12 cellular contexts compared by ENCODE assay signal in genomic region chr12:47757360-47757839, GRCh38. TPM values are rescaled to one million over a fixed set of nuclear protein-coding genes. Genes with fewer than 3 reads are reported as not detected.
DNase-seq lines count a peak whose midpoint lies in the region; ATAC-seq and TF ChIP-seq lines count a peak whose summit lies in the region.
"Had no signal": no experiment of that assay in that cellular context is flagged by ENCODE, and none has a peak within 500 bp of the region (broad histone marks: within the 10 kb centered on the region; RNA-seq: fewer than 3 reads in every experiment).

No MANE protein-coding gene starts in this region.

- H3K4ac ChIP-seq in mesendoderm (ENCODE audit: low read depth, low read length), result peak overlapping the region; percentile 5

- TF ChIP-seq POLR2A in testis (IDR thresholded peaks at IDR 0.05), result no peak

- H3K27ac Mint-ChIP-seq in activated T-cell treated with anti-CD3 and anti-CD28 coated beads, Interleukin-2, amount 50 U/mL, for 24 hours, result peak overlapping the region; percentile 31

- no peak for ATAC-seq in HG02610 (IDR thresholded peaks at IDR 0.05; ENCODE audit: unreplicated experiment)
- ATAC-seq in GM19455 (IDR thresholded peaks at IDR 0.05; ENCODE audit: unreplicated experiment), result no peak

- H3K23ac ChIP-seq in mesendoderm (ENCODE audit: low read length), result peak overlapping the region; percentile 72

- peaks cover 44% of the 10 kb centered on the region for H3K4me1 Mint-ChIP-seq in activated T-cell treated with anti-CD3 and anti-CD28 coated beads, Interleukin-2, amount 50 U/mL, for 24 hours (ENCODE audit: low read depth)

- H4K5ac ChIP-seq in mesendoderm (ENCODE audit: low read length), result no peak overlapping the region

- intact Hi-C loops in testis (cut with DNase I; ENCODE audit: low total_unique reads), result no loop called here

- TF ChIP-seq CTCF in testis (IDR thresholded peaks at IDR 0.05), result no peak

- no peak overlapping the region for H2BK120ac ChIP-seq in mesendoderm (ENCODE audit: low read depth, low read length)

- peak overlapping the region; percentile 98 for H2AK5ac ChIP-seq in mesendoderm (ENCODE audit: low read length)

- no peaks in the 10 kb centered on the region for H3K27me3 Mint-ChIP-seq in activated T-cell treated with anti-CD3 and anti-CD28 coated beads, Interleukin-2, amount 50 U/mL, for 24 hours

- peak; percentile 35 for DNase-seq in activated T-cell treated with anti-CD3 and anti-CD28 coated beads, Interleukin-2, amount 50 U/mL, for 24 hours
- no peak for DNase-seq in activated T-cell treated with anti-CD3 and anti-CD28 coated beads for 4 hours
- no peak for DNase-seq in mesendoderm
- no peak for DNase-seq in testis
- DNase-seq in SHP77 treated with DMSO at 0.1 percent for 48 hours (lab: John Stamatoyannopoulos, UW), result no peak
- DNase-seq: activated T-cell treated with anti-CD3 and anti-CD28 coated beads, Interleukin-2, amount 50 U/mL, for 1 hour; NCI-H524; T-helper 2 cell had no signal

- H3K27ac ChIP-seq in cingulate gyrus (ENCODE audit: low read depth, low read length) (peak overlapping the region; percentile 98), mesendoderm (ENCODE audit: low read depth, low read length) (peak overlapping the region; percentile 82), testis (peak overlapping the region; percentile 24 to 71)

- peak overlapping the region; percentile 11 for H3K18ac ChIP-seq in mesendoderm (ENCODE audit: low read length)

- H3K9me3 Mint-ChIP-seq in activated T-cell treated with anti-CD3 and anti-CD28 coated beads, Interleukin-2, amount 50 U/mL, for 24 hours, result no peaks in the 10 kb centered on the region

- no peaks in the 10 kb centered on the region for H3K36me3 Mint-ChIP-seq in activated T-cell treated with anti-CD3 and anti-CD28 coated beads, Interleukin-2, amount 50 U/mL, for 24 hours (ENCODE audit: low read depth)

- H3K27me3 ChIP-seq in mesendoderm (ENCODE audit: insufficient read depth, low read length, poor library complexity) (no peaks in the 10 kb centered on the region), testis (no peaks in the 10 kb centered on the region)

- H3K9me3 ChIP-seq in testis, result no peaks in the 10 kb centered on the region
- H3K9me3 ChIP-seq: A549 had no signal

- WGBS in mesendoderm (ENCODE audit: extremely low coverage, insufficient coverage, low lambda C conversion rate), result no CpG with 5 or more reads among the region's 7 CpGs
- 44 to 62% methylated on average over 7 of the region's 7 CpGs for WGBS in testis, 2 donors

- peak overlapping the region; percentile 37 for H2BK5ac ChIP-seq in mesendoderm (ENCODE audit: low read length)

- peaks cover 8% of the 10 kb centered on the region for H3K79me2 ChIP-seq in mesendoderm (ENCODE audit: control insufficient read depth, insufficient read depth, low read length)

- H3K79me1 ChIP-seq in mesendoderm (ENCODE audit: low read length), result peaks cover 14% of the 10 kb centered on the region

- H3K4me3 Mint-ChIP-seq in activated T-cell treated with anti-CD3 and anti-CD28 coated beads, Interleukin-2, amount 50 U/mL, for 24 hours, result no peak overlapping the region

- H3K4me3 ChIP-seq in mesendoderm (ENCODE audit: low read length), result no peak overlapping the region
- peak overlapping the region; percentile 56 to 70 for H3K4me3 ChIP-seq in testis
- H3K4me3 ChIP-seq: A549 had no signal

- H3K56ac ChIP-seq in mesendoderm (ENCODE audit: low read length), result peak overlapping the region; percentile 90

- no peak overlapping the region for H4K8ac ChIP-seq in mesendoderm (ENCODE audit: low read depth, low read length)

- peak overlapping the region; percentile 81 for H3K4me2 ChIP-seq in mesendoderm (ENCODE audit: low read length)

- H3K9ac ChIP-seq in mesendoderm (ENCODE audit: low read length), result peak overlapping the region; percentile 72

- H3K36me3 ChIP-seq in mesendoderm (ENCODE audit: control insufficient read depth, insufficient read depth, low read length), result no peaks in the 10 kb centered on the region
- H3K36me3 ChIP-seq in testis (ENCODE audit: low read depth, missing control alignments), result no peaks in the 10 kb centered on the region

- no peak overlapping the region for H2BK15ac ChIP-seq in mesendoderm (replicated peaks; ENCODE audit: low read depth)

- H3K4me1 ChIP-seq in mesendoderm (ENCODE audit: control insufficient read depth, low read depth, low read length) (peaks cover 45% of the 10 kb centered on the region), testis (peaks cover 43% of the 10 kb centered on the region)

RNA-seq across cellular contexts. Expression of gene RAPGEF3, which starts 1.3 kb away (rescaled TPM):
- 7.8 TPM for polyA plus RNA-seq in mesendoderm (2013, experiment 1 of 2)
- polyA plus RNA-seq in mesendoderm (2013, experiment 2 of 2), result 7.4 TPM
- 10 to 100 TPM; 24.6 to 30.2 TPM for total RNA-seq in testis
- 13.9 TPM for polyA plus RNA-seq in testis (ENCODE audit: insufficient read depth, low read depth, low replicate concordance)

RNA-seq across cellular contexts. Expression of gene SLC48A1, which starts 15.6 kb away (rescaled TPM):
- polyA plus RNA-seq in mesendoderm (2013, experiment 1 of 2), result 9.6 TPM
- 9.2 TPM for polyA plus RNA-seq in mesendoderm (2013, experiment 2 of 2)
- total RNA-seq in testis, result 10 to 100 TPM; 25.5 to 32.0 TPM
- polyA plus RNA-seq in testis (ENCODE audit: insufficient read depth, low read depth, low replicate concordance), result 21.0 TPM

RNA-seq across cellular contexts. Expression of gene ENDOU, which starts 32.1 kb away (rescaled TPM):
- 0.04 TPM for polyA plus RNA-seq in mesendoderm (2013, experiment 1 of 2)
- 0.03 TPM for polyA plus RNA-seq in mesendoderm (2013, experiment 2 of 2)
- total RNA-seq in testis, result under 1 TPM; 0.16 to 0.43 TPM
- polyA plus RNA-seq in testis (ENCODE audit: insufficient read depth, low read depth, low replicate concordance), result 0.21 TPM
- polyA plus RNA-seq: A549 had no signal

RNA-seq across cellular contexts. Expression of gene RPAP3, which starts 51.6 kb away (rescaled TPM):
- polyA plus RNA-seq in mesendoderm (2013, experiment 1 of 2), result 56.4 TPM
- polyA plus RNA-seq in mesendoderm (2013, experiment 2 of 2), result 57.0 TPM
- total RNA-seq in testis, result 10 to 100 TPM; 25.0 to 32.3 TPM
- polyA plus RNA-seq in testis (ENCODE audit: insufficient read depth, low read depth, low replicate concordance), result 12.7 TPM

Comparison
In these comparisons a context has a peak if more than half of its experiments do, and no peak if none do; other contexts are left out.
1. H3K27ac ChIP-seq: peak in every context shown above with its lines; median percentile 98 in cingulate gyrus; 82 in mesendoderm; 48 in testis.